In genomic region chr19:11798391-11799296, GRCh38 we compare ENCODE assay signal across 8 cellular contexts. TPM values are rescaled to one million over a fixed set of nuclear protein-coding genes. Genes with fewer than 3 reads are reported as not detected.
A peak's percentile ranks its signal among the peaks of the same experiment; 100 is the strongest.
DNase-seq lines count a peak whose midpoint lies in the region; ATAC-seq lines count a peak whose summit lies in the region.

TSS of gene ZNF491 (plus strand) at chr19:11798523. CDS start at chr19:11805954, 7,431 bp downstream.

- H3K36me3 Mint-ChIP-seq in T-helper 17 cell (ENCODE audit: low read depth) = peaks cover 3% of the 10 kb centered on the region

- DNase-seq in GM04503 (ENCODE audit: low read depth) (peak; percentile 48), NCI-H128 (lab: John Stamatoyannopoulos, UW; ENCODE audit: unreplicated experiment) (peak; percentile 89), T-helper 17 cell (peak; percentile 60 to 67 (median 61)), hepatic stellate cell (ENCODE audit: low spot score) (peak; percentile 98), pulmonary artery endothelial cell (ENCODE audit: low read depth, low spot score) (peak; percentile 62)

- H3K27ac Mint-ChIP-seq in T-helper 17 cell = peak within 1 kb of the TSS; percentile 45

- no peaks in the 10 kb centered on the region for H3K4me1 ChIP-seq in urinary bladder (ENCODE audit: insufficient read depth)

- H3K4me3 ChIP-seq in urinary bladder (ENCODE audit: low read depth, low read length) = peak within 1 kb of the TSS; percentile 55

- H3K36me3 ChIP-seq in urinary bladder (ENCODE audit: insufficient read depth) = no peaks in the 10 kb centered on the region

- no peaks in the 10 kb centered on the region for H3K9me3 ChIP-seq in T-helper 17 cell (ENCODE audit: control insufficient read depth, low read length, poor library complexity, severe bottlenecking)

- H3K4me1 Mint-ChIP-seq in T-helper 17 cell = peaks cover 15% of the 10 kb centered on the region

- ATAC-seq in HG02571 (IDR thresholded peaks at IDR 0.05; ENCODE audit: unreplicated experiment) = peak; percentile 92
- peak; percentile 98 for ATAC-seq in T-helper 17 cell

- no peaks in the 10 kb centered on the region for H3K27me3 Mint-ChIP-seq in T-helper 17 cell

- H3K4me3 Mint-ChIP-seq in T-helper 17 cell = peak within 1 kb of the TSS; percentile 90

- WGBS in urinary bladder = under 1% methylated on average over 56 of the region's 56 CpGs

- H3K27ac ChIP-seq in angular gyrus (ENCODE audit: low read depth, low read length) = peak within 1 kb of the TSS; percentile 67
- H3K27ac ChIP-seq in urinary bladder (ENCODE audit: low read depth) = peak within 1 kb of the TSS; percentile 0

RNA-seq across cellular contexts. Expression of gene ZNF491, which starts in this region (rescaled TPM):
- total RNA-seq in T-helper 17 cell = under 1 TPM; 0.26 to 0.60 TPM
- 0.86 and 1.7 TPM in 2 replicates for total RNA-seq in pulmonary artery endothelial cell
- 8.6 TPM for total RNA-seq in urinary bladder
- 1.6 TPM for polyA plus RNA-seq in urinary bladder

Comparison
In these comparisons a context has a peak if more than half of its experiments do, and no peak if none do; other contexts are left out.
1. Peak in every context shown above with its lines: DNase-seq, ATAC-seq, H3K4me3 ChIP-seq and H3K27ac ChIP-seq.
2. Peak in DNase-seq and ATAC-seq in T-helper 17 cell; RNA of the gene not detected or under 1 TPM.
3. DNase-seq: peak in every context shown above with its lines; median percentile 98 in hepatic stellate cell; 89 in NCI-H128; 62 in pulmonary artery endothelial cell; 61 in T-helper 17 cell; 48 in GM04503.